21 cellular contexts compared by ENCODE assay signal in the genomic region with DNA sequence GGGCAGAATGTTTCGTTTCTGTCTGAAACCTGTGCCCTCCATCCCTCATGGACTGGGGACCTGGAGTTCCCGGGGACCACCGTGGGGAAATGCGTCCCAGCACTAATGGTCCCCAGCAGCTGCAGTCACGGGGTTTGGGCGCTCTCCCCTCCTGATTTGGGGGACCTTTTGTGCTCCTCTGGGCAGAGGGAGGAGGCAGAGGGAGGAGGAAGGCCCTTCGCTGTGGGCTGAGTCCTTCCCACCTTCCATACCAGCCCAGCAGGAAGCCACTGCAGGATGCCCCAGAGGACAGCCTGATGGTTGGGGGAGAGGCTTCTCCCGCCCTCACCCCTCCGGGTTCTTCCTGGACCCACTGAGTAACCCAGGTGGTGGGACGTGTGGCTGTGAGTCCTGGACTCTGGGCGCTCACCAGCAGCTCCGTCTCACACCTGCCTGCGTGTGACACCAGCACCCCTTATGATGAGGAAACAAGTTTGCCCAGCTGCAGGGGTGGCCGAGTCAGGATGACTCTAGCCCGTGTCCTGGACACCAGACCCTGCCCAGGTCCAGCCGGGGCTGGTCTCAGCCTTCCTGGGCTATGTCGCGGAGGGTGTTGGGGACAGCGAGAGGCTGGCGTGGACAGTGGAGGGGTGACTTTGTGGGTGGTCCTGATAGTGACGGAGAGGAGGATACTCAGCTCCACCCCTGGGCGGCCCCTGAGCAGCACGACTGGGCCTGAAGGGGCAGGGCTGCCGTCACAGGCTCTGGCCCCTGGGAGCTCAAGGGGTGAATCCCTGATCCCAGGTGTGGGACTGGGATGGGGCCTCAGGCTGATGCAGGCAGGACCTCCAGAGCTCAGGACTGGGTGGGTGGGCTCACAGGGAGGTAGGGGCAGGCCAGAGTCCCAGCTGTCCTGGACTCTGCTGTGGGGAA. TPM values are rescaled to one million over a fixed set of nuclear protein-coding genes. Genes with fewer than 3 reads are reported as not detected.
DNase-seq lines count a peak whose midpoint lies in the region; ATAC-seq and TF ChIP-seq lines count a peak whose summit lies in the region.
"Had no signal": no experiment of that assay in that cellular context is flagged by ENCODE, and none has a peak within 500 bp of the region (broad histone marks: within the 10 kb centered on the region; RNA-seq: fewer than 3 reads in every experiment).

No MANE protein-coding gene starts in this region.

- TF ChIP-seq CTCF in Peyer's patch (IDR thresholded peaks at IDR 0.05): no peak
- TF ChIP-seq CTCF in right lobe of liver (IDR thresholded peaks at IDR 0.05): no peak
- no peak for TF ChIP-seq CTCF in suprapubic skin (IDR thresholded peaks at IDR 0.05)
- TF ChIP-seq CTCF in A673 (conservative IDR thresholded peaks at IDR 0.05; ENCODE audit: low read depth, low read length): no peak

- no peak for TF ChIP-seq EP300 in suprapubic skin (IDR thresholded peaks at IDR 0.05)

- TF ChIP-seq POLR2A in Peyer's patch (IDR thresholded peaks at IDR 0.05): no peak
- no peak for TF ChIP-seq POLR2A in right lobe of liver (IDR thresholded peaks at IDR 0.05)
- no peak for TF ChIP-seq POLR2A in suprapubic skin (IDR thresholded peaks at IDR 0.05)

- H3K27ac Mint-ChIP-seq in activated naive CD8-positive, alpha-beta T cell treated with anti-CD3 and anti-CD28 coated beads, Interleukin-2, amount 10 ng/mL, durations not matched to agents 7 days and 5 days: no peak overlapping the region
- H3K27ac Mint-ChIP-seq in activated naive CD8-positive, alpha-beta T cell treated with anti-CD3 and anti-CD28 coated beads, Interleukin-2, amount 50 U/mL, for 24 hours: no peak overlapping the region
- H3K27ac Mint-ChIP-seq: activated naive CD8-positive, alpha-beta T cell treated with anti-CD3 and anti-CD28 coated beads for 36 hours; T-helper 2 cell treated with Interferon-gamma antibody and Interleukin-4, amounts not matched to agents 5 μg/mL and 100 μg/mL, for 36 hours had no signal

- H3K4me3 ChIP-seq in Peyer's patch (no peak overlapping the region), right lobe of liver (no peak overlapping the region), suprapubic skin (no peak overlapping the region), A673 (ENCODE audit: low read depth, low read length, poor library complexity, severe bottlenecking) (no peak overlapping the region)
- H3K4me3 ChIP-seq: breast epithelium, SJSA1, testis had no signal

- no CpG with 5 or more reads among the region's 24 CpGs for WGBS in right lobe of liver (ENCODE audit: insufficient coverage, low coverage, low lambda C conversion rate, missing lambda C conversion rate)
- 85% methylated on average over 14 of the region's 24 CpGs for WGBS in suprapubic skin

- no peak for ATAC-seq in activated naive CD8-positive, alpha-beta T cell treated with anti-CD3 and anti-CD28 coated beads, Interleukin-2, amount 10 ng/mL, durations not matched to agents 7 days and 5 days (ENCODE audit: low read depth)
- ATAC-seq in activated naive CD8-positive, alpha-beta T cell treated with anti-CD3 and anti-CD28 coated beads, Interleukin-2, amount 50 U/mL, for 24 hours: no peak
- ATAC-seq in right lobe of liver: no peak

- H3K27ac ChIP-seq in Peyer's patch (no peak overlapping the region), right lobe of liver (no peak overlapping the region), suprapubic skin (no peak overlapping the region), A673 (ENCODE audit: low read depth, low read length, poor library complexity, severe bottlenecking) (no peak overlapping the region), caudate nucleus (ENCODE audit: low read depth, low read length) (no peak overlapping the region)
- H3K27ac ChIP-seq: breast epithelium, SJSA1, testis had no signal

- CTCF ChIA-PET in A673 (lab: Charles Lee): no interaction called here

- H3K27me3 ChIP-seq in Peyer's patch: no peaks in the 10 kb centered on the region
- H3K27me3 ChIP-seq in right lobe of liver: no peaks in the 10 kb centered on the region
- no peaks in the 10 kb centered on the region for H3K27me3 ChIP-seq in suprapubic skin
- no peaks in the 10 kb centered on the region for H3K27me3 ChIP-seq in A673 (replicated peaks; ENCODE audit: insufficient read depth, low read depth, low read length, poor library complexity)
- H3K27me3 ChIP-seq: breast epithelium, SJSA1, testis had no signal

- H3K9me3 ChIP-seq in Peyer's patch: peaks cover 0 to 2% (median 0%) of the 10 kb centered on the region in 4 donors
- no peaks in the 10 kb centered on the region for H3K9me3 ChIP-seq in right lobe of liver
- no peaks in the 10 kb centered on the region for H3K9me3 ChIP-seq in suprapubic skin
- H3K9me3 ChIP-seq in A673 (ENCODE audit: low read depth, low read length, poor library complexity, severe bottlenecking): no peaks in the 10 kb centered on the region
- H3K9me3 ChIP-seq: testis had no signal

- intact Hi-C loops in right lobe of liver (cut with DNase I) (no loop called here), A673 (cut with micrococcal nuclease; ENCODE audit: unreplicated experiment) (no loop called here)

- H3K4me1 ChIP-seq in Peyer's patch (peaks cover 0 to 20% (median 6%) of the 10 kb centered on the region in 4 donors), right lobe of liver (no peaks in the 10 kb centered on the region), suprapubic skin (peaks cover 5% of the 10 kb centered on the region), A673 (ENCODE audit: insufficient read depth, low read length, poor library complexity, severe bottlenecking) (no peaks in the 10 kb centered on the region)
- H3K4me1 ChIP-seq: breast epithelium had no signal

- H3K4me3 Mint-ChIP-seq in activated naive CD8-positive, alpha-beta T cell treated with anti-CD3 and anti-CD28 coated beads, Interleukin-2, amount 10 ng/mL, durations not matched to agents 7 days and 5 days: no peak overlapping the region
- no peak overlapping the region for H3K4me3 Mint-ChIP-seq in activated naive CD8-positive, alpha-beta T cell treated with anti-CD3 and anti-CD28 coated beads, Interleukin-2, amount 50 U/mL, for 24 hours
- H3K4me3 Mint-ChIP-seq: activated naive CD8-positive, alpha-beta T cell treated with anti-CD3 and anti-CD28 coated beads for 36 hours; T-helper 2 cell treated with Interferon-gamma antibody and Interleukin-4, amounts not matched to agents 5 μg/mL and 100 μg/mL, for 36 hours had no signal

- H3K4me1 Mint-ChIP-seq in activated naive CD8-positive, alpha-beta T cell treated with anti-CD3 and anti-CD28 coated beads, Interleukin-2, amount 10 ng/mL, durations not matched to agents 7 days and 5 days: peaks cover 25% of the 10 kb centered on the region
- peaks cover 32% of the 10 kb centered on the region for H3K4me1 Mint-ChIP-seq in activated naive CD8-positive, alpha-beta T cell treated with anti-CD3 and anti-CD28 coated beads, Interleukin-2, amount 50 U/mL, for 24 hours

- peak; percentile 29 for DNase-seq in activated naive CD8-positive, alpha-beta T cell treated with anti-CD3 and anti-CD28 coated beads, Interleukin-2, amount 10 ng/mL, durations not matched to agents 7 days and 5 days
- no peak for DNase-seq in activated naive CD8-positive, alpha-beta T cell treated with anti-CD3 and anti-CD28 coated beads, Interleukin-2, amount 50 U/mL, for 24 hours
- DNase-seq in Peyer's patch (peak in 2 of 3 donors; percentile 38 to 44), right lobe of liver (peak in 2 of 3 donors; percentile 35 to 45), suprapubic skin (ENCODE audit: low spot score in 2 of 2) (peak; percentile 45 to 74), A673 (ENCODE audit: low spot score) (no peak), caudate nucleus (lab: John Stamatoyannopoulos, UW) (no peak)
- DNase-seq in activated CD4-positive, alpha-beta T cell treated with anti-CD3 and anti-CD28 coated beads for 48 hours: no peak
- DNase-seq: activated naive CD8-positive, alpha-beta T cell treated with anti-CD3 and anti-CD28 coated beads for 36 hours; effector memory CD4-positive, alpha-beta T cell; NCI-H187 treated with DMSO at 0.1 percent for 48 hours; NCI-H446; nucleus accumbens; testis had no signal

- H3K9me3 Mint-ChIP-seq in activated naive CD8-positive, alpha-beta T cell treated with anti-CD3 and anti-CD28 coated beads, Interleukin-2, amount 10 ng/mL, durations not matched to agents 7 days and 5 days: peaks cover 16% of the 10 kb centered on the region
- H3K9me3 Mint-ChIP-seq in activated naive CD8-positive, alpha-beta T cell treated with anti-CD3 and anti-CD28 coated beads, Interleukin-2, amount 50 U/mL, for 24 hours: peaks cover 12% of the 10 kb centered on the region

- POLR2A ChIA-PET in activated naive CD8-positive, alpha-beta T cell treated with anti-CD3 and anti-CD28 coated beads, Interleukin-2, amount 10 ng/mL, durations not matched to agents 7 days and 5 days (lab: Charles Lee): no interaction called here
- POLR2A ChIA-PET in A673 (lab: Charles Lee; ENCODE audit: low non-redundant PET): interaction anchor here (0.5 kb wide), 1 partner anchor 92 kb away, joined by 3 read pairs; no protein-coding TSS in a partner anchor

- H3K36me3 Mint-ChIP-seq in activated naive CD8-positive, alpha-beta T cell treated with anti-CD3 and anti-CD28 coated beads, Interleukin-2, amount 10 ng/mL, durations not matched to agents 7 days and 5 days: peaks cover 28% of the 10 kb centered on the region
- peaks cover 6% of the 10 kb centered on the region for H3K36me3 Mint-ChIP-seq in activated naive CD8-positive, alpha-beta T cell treated with anti-CD3 and anti-CD28 coated beads, Interleukin-2, amount 50 U/mL, for 24 hours (ENCODE audit: low read depth)

- no TSS peak for BruUV-seq in A673 (replicated peaks; lab: Mats Ljungman, UMichigan)

- H3K27me3 Mint-ChIP-seq in activated naive CD8-positive, alpha-beta T cell treated with anti-CD3 and anti-CD28 coated beads, Interleukin-2, amount 10 ng/mL, durations not matched to agents 7 days and 5 days: no peaks in the 10 kb centered on the region
- no peaks in the 10 kb centered on the region for H3K27me3 Mint-ChIP-seq in activated naive CD8-positive, alpha-beta T cell treated with anti-CD3 and anti-CD28 coated beads, Interleukin-2, amount 50 U/mL, for 24 hours
- H3K27me3 Mint-ChIP-seq: activated naive CD8-positive, alpha-beta T cell treated with anti-CD3 and anti-CD28 coated beads for 36 hours had no signal

- H3K36me3 ChIP-seq in Peyer's patch (peaks cover 0 to 43% (median 0%) of the 10 kb centered on the region in 3 donors), right lobe of liver (no peaks in the 10 kb centered on the region), suprapubic skin (no peaks in the 10 kb centered on the region), A673 (ENCODE audit: insufficient read depth, low read length, poor library complexity, severe bottlenecking) (no peaks in the 10 kb centered on the region)
- H3K36me3 ChIP-seq: breast epithelium, SJSA1 had no signal

RNA-seq across cellular contexts. Expression of a gene that starts 3.5 kb away (rescaled TPM):
- 10 to 100 TPM; 19.2 to 19.3 TPM for total RNA-seq in activated naive CD8-positive, alpha-beta T cell treated with anti-CD3 and anti-CD28 coated beads, Interleukin-2, amount 10 ng/mL, durations not matched to agents 7 days and 5 days
- 100 to 1,000 TPM in 3 of 4 donors, 10 to 100 TPM in 1; 61.1 to 341 (median 261) TPM for total RNA-seq in Peyer's patch
- total RNA-seq in right lobe of liver: 1 to 10 TPM in 2 of 6 experiments, under 1 TPM in 4; 0.11 to 1.2 (median 0.72) TPM
- total RNA-seq in suprapubic skin: 1 to 10 TPM; 1.4 to 7.5 (median 2.5) TPM
- total RNA-seq in A673 (2021): 2.7 and 2.9 TPM in 2 replicates

RNA-seq across cellular contexts. Expression of a gene that starts 42.2 kb away (rescaled TPM):
- total RNA-seq in activated naive CD8-positive, alpha-beta T cell treated with anti-CD3 and anti-CD28 coated beads, Interleukin-2, amount 10 ng/mL, durations not matched to agents 7 days and 5 days: 10 to 100 TPM; 72.3 to 74.2 TPM
- 10 to 100 TPM; 48.3 to 96.4 (median 78.9) TPM for total RNA-seq in Peyer's patch
- total RNA-seq in right lobe of liver: 10 to 100 TPM in 2 of 6 experiments, 1 to 10 TPM in 4; 7.2 to 13.8 (median 9.1) TPM
- 10 to 100 TPM; 31.3 to 73.6 (median 37.9) TPM for total RNA-seq in suprapubic skin
- total RNA-seq in A673 (2021): 43.4 and 43.5 TPM in 2 replicates

RNA-seq across cellular contexts. Expression of a gene that starts 53.9 kb away (rescaled TPM):
- total RNA-seq in activated naive CD8-positive, alpha-beta T cell treated with anti-CD3 and anti-CD28 coated beads, Interleukin-2, amount 10 ng/mL, durations not matched to agents 7 days and 5 days: not detected
- total RNA-seq in Peyer's patch (1 to 10 TPM in 3 of 4 donors, not detected in 1; 1.9 to 9.6 (median 2.5) TPM), right lobe of liver (not detected), suprapubic skin (not detected), A673 (2021) (not detected in 2 replicates)
- total RNA-seq: activated naive CD8-positive, alpha-beta T cell treated with anti-CD3 and anti-CD28 coated beads for 36 hours; breast epithelium; fibroblast of lung; MCF 10A; mononuclear cell; SJSA1; skeletal muscle tissue; testis had no signal

Comparison
In these comparisons a context has a peak if more than half of its experiments do, and no peak if none do; other contexts are left out.
1. DNase-seq: peak in activated naive CD8-positive, alpha-beta T cell treated with anti-CD3 and anti-CD28 coated beads, Interleukin-2, amount 10 ng/mL, durations not matched to agents 7 days and 5 days (single experiment), Peyer's patch (2 of 3), right lobe of liver (2 of 3) and suprapubic skin (2 of 2); none in activated naive CD8-positive, alpha-beta T cell treated with anti-CD3 and anti-CD28 coated beads, Interleukin-2, amount 50 U/mL, for 24 hours (single experiment), A673 (single experiment), caudate nucleus (0 of 61) and activated CD4-positive, alpha-beta T cell treated with anti-CD3 and anti-CD28 coated beads for 48 hours (single experiment).